ENCODE assay signal across 1 cellular context in the genomic region with DNA sequence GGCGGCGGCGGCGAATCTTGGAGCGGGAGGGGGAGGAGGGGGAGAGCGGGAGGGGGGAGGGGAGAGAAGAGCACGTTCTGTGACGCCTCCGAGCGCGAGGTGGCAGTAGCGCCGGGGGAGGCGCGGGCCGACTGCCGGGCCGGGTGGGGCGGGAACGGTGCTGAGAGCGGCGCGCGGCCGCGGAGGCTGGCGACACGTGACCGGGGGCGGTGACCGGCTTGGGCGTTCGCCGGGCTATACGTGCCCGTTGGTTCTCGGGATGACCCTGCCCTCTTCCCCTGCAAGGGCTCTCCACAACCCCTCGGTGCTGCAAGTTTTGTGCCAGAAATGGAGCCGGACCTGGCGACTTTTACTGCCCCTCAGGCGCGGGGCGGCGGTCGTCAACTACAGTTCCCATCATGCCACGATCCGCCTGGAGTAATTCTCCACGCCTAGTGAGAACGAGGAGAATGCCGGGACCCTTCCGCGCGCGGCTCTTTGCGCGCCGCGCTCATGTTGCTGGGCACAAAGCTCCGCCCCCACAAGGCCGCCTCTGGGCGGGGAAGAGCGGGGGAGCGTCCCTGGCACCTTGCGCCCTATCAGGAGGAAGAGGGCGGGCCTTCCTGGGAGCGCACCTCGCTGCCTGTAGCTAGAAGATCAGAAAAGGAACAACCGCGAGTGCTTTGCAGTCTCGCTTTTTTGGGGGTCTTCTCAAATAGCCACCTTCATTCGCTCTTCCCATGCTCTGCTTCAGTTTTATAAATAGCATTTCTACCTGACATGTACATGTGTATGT.
TF ChIP-seq lines count a peak whose summit lies in the region.

A gene with protein sequence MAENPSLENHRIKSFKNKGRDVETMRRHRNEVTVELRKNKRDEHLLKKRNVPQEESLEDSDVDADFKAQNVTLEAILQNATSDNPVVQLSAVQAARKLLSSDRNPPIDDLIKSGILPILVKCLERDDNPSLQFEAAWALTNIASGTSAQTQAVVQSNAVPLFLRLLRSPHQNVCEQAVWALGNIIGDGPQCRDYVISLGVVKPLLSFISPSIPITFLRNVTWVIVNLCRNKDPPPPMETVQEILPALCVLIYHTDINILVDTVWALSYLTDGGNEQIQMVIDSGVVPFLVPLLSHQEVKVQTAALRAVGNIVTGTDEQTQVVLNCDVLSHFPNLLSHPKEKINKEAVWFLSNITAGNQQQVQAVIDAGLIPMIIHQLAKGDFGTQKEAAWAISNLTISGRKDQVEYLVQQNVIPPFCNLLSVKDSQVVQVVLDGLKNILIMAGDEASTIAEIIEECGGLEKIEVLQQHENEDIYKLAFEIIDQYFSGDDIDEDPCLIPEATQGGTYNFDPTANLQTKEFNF (minus strand): TSS at position 133 of the 775 bp plus-strand sequence. CDS start 176 bp downstream, outside the sequence.

TF ChIP-seq in HEK293, 187 proteins besides CTCF, POLR2A, EP300 and RAD21 (continued from another document and continues in another):
- TF ChIP-seq, protein P1, sequence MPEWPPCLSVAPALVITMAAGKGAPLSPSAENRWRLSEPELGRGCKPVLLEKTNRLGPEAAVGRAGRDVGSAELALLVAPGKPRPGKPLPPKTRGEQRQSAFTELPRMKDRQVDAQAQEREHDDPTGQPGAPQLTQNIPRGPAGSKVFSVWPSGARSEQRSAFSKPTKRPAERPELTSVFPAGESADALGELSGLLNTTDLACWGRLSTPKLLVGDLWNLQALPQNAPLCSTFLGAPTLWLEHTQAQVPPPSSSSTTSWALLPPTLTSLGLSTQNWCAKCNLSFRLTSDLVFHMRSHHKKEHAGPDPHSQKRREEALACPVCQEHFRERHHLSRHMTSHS (tag by site-specific recombination; IDR thresholded peaks at IDR 0.05) = no peak
- TF ChIP-seq, protein P2, sequence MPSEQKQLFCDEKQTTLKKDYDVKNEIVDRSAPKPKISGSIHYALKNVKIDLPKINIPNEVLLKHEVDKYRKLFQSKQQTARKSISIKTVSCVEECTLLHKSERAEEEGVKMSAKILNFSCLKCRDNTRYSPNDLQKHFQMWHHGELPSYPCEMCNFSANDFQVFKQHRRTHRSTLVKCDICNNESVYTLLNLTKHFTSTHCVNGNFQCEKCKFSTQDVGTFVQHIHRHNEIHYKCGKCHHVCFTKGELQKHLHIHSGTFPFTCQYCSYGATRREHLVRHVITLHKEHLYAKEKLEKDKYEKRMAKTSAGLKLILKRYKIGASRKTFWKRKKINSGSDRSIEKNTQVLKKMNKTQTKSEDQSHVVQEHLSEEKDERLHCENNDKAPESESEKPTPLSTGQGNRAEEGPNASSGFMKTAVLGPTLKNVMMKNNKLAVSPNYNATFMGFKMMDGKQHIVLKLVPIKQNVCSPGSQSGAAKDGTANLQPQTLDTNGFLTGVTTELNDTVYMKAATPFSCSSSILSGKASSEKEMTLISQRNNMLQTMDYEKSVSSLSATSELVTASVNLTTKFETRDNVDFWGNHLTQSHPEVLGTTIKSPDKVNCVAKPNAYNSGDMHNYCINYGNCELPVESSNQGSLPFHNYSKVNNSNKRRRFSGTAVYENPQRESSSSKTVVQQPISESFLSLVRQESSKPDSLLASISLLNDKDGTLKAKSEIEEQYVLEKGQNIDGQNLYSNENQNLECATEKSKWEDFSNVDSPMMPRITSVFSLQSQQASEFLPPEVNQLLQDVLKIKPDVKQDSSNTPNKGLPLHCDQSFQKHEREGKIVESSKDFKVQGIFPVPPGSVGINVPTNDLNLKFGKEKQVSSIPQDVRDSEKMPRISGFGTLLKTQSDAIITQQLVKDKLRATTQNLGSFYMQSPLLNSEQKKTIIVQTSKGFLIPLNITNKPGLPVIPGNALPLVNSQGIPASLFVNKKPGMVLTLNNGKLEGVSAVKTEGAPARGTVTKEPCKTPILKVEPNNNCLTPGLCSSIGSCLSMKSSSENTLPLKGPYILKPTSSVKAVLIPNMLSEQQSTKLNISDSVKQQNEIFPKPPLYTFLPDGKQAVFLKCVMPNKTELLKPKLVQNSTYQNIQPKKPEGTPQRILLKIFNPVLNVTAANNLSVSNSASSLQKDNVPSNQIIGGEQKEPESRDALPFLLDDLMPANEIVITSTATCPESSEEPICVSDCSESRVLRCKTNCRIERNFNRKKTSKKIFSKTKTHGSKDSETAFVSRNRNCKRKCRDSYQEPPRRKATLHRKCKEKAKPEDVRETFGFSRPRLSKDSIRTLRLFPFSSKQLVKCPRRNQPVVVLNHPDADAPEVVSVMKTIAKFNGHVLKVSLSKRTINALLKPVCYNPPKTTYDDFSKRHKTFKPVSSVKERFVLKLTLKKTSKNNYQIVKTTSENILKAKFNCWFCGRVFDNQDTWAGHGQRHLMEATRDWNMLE (tag by site-specific recombination; conservative IDR thresholded peaks at IDR 0.05; ENCODE audit: low read depth) = no peak
- TF ChIP-seq, protein P3, sequence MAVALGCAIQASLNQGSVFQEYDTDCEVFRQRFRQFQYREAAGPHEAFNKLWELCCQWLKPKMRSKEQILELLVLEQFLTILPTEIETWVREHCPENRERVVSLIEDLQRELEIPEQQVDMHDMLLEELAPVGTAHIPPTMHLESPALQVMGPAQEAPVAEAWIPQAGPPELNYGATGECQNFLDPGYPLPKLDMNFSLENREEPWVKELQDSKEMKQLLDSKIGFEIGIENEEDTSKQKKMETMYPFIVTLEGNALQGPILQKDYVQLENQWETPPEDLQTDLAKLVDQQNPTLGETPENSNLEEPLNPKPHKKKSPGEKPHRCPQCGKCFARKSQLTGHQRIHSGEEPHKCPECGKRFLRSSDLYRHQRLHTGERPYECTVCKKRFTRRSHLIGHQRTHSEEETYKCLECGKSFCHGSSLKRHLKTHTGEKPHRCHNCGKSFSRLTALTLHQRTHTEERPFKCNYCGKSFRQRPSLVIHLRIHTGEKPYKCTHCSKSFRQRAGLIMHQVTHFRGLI (tag by site-specific recombination; IDR thresholded peaks at IDR 0.05) = peak; percentile 85
- TF ChIP-seq ZNF239 (tag by site-specific recombination; IDR thresholded peaks at IDR 0.05) = no peak
- TF ChIP-seq SETDB1 (IDR thresholded peaks at IDR 0.05; ENCODE audit: insufficient read length, low read length) = no peak
- TF ChIP-seq ZNF501 (tag by site-specific recombination; IDR thresholded peaks at IDR 0.05) = 0 out of 2 replicates have a peak, but pooled peaks have one; percentile 73
- peak; percentile 51 for TF ChIP-seq EGR2 (tag by site-specific recombination; IDR thresholded peaks at IDR 0.05; ENCODE audit: low read depth)
- TF ChIP-seq ZNF248 (tag by site-specific recombination; IDR thresholded peaks at IDR 0.05) = no peak
- TF ChIP-seq SP2 (tag by site-specific recombination; IDR thresholded peaks at IDR 0.05) = peak; percentile 87
- no peak for TF ChIP-seq ZNF473 (tag by site-specific recombination; IDR thresholded peaks at IDR 0.05)
- TF ChIP-seq OVOL3 (tag by site-specific recombination; IDR thresholded peaks at IDR 0.05) = no peak
- TF ChIP-seq SALL2 (tag by site-specific recombination; IDR thresholded peaks at IDR 0.05; ENCODE audit: borderline replicate concordance) = no peak
- TF ChIP-seq ZNF169 (tag by site-specific recombination; IDR thresholded peaks at IDR 0.05) = no peak
- TF ChIP-seq, protein P4, sequence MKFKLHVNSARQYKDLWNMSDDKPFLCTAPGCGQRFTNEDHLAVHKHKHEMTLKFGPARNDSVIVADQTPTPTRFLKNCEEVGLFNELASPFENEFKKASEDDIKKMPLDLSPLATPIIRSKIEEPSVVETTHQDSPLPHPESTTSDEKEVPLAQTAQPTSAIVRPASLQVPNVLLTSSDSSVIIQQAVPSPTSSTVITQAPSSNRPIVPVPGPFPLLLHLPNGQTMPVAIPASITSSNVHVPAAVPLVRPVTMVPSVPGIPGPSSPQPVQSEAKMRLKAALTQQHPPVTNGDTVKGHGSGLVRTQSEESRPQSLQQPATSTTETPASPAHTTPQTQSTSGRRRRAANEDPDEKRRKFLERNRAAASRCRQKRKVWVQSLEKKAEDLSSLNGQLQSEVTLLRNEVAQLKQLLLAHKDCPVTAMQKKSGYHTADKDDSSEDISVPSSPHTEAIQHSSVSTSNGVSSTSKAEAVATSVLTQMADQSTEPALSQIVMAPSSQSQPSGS (tag by site-specific recombination; IDR thresholded peaks at IDR 0.05; ENCODE audit: low read depth) = no peak
- TF ChIP-seq KLF1 (tag by site-specific recombination; IDR thresholded peaks at IDR 0.05) = peak; percentile 87
- no peak for TF ChIP-seq ZNF174 (tag by site-specific recombination; IDR thresholded peaks at IDR 0.05)
- TF ChIP-seq ZNF843 (tag by site-specific recombination; IDR thresholded peaks at IDR 0.05) = no peak; the same call in 1 of the 2 replicates
- TF ChIP-seq ZNF558 (tag by site-specific recombination; IDR thresholded peaks at IDR 0.05) = 0 out of 2 replicates have a peak, but pooled peaks have one; percentile 13
- TF ChIP-seq, protein P5, sequence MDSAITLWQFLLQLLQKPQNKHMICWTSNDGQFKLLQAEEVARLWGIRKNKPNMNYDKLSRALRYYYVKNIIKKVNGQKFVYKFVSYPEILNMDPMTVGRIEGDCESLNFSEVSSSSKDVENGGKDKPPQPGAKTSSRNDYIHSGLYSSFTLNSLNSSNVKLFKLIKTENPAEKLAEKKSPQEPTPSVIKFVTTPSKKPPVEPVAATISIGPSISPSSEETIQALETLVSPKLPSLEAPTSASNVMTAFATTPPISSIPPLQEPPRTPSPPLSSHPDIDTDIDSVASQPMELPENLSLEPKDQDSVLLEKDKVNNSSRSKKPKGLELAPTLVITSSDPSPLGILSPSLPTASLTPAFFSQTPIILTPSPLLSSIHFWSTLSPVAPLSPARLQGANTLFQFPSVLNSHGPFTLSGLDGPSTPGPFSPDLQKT (IDR thresholded peaks at IDR 0.05; ENCODE audit: borderline replicate concordance, low read depth, low read length) = no peak
- TF ChIP-seq ZNF324 (tag by site-specific recombination; IDR thresholded peaks at IDR 0.05) = peak; percentile 61; the same call in 1 of the 2 replicates
- TF ChIP-seq ZNF302 (tag by site-specific recombination; IDR thresholded peaks at IDR 0.05; ENCODE audit: low read depth) = no peak
- TF ChIP-seq, protein P6, sequence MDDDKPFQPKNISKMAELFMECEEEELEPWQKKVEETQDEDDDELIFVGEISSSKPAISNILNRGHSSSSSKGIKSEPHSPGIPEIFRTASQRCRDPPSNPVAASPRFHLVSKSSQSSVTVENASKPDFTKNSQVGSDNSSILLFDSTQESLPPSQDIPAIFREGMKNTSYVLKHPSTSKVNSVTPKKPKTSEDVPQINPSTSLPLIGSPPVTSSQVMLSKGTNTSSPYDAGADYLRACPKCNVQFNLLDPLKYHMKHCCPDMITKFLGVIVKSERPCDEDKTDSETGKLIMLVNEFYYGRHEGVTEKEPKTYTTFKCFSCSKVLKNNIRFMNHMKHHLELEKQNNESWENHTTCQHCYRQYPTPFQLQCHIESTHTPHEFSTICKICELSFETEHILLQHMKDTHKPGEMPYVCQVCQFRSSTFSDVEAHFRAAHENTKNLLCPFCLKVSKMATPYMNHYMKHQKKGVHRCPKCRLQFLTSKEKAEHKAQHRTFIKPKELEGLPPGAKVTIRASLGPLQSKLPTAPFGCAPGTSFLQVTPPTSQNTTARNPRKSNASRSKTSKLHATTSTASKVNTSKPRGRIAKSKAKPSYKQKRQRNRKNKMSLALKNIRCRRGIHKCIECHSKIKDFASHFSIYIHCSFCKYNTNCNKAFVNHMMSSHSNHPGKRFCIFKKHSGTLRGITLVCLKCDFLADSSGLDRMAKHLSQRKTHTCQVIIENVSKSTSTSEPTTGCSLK (tag by site-specific recombination; IDR thresholded peaks at IDR 0.05) = no peak
- TF ChIP-seq, protein P7, sequence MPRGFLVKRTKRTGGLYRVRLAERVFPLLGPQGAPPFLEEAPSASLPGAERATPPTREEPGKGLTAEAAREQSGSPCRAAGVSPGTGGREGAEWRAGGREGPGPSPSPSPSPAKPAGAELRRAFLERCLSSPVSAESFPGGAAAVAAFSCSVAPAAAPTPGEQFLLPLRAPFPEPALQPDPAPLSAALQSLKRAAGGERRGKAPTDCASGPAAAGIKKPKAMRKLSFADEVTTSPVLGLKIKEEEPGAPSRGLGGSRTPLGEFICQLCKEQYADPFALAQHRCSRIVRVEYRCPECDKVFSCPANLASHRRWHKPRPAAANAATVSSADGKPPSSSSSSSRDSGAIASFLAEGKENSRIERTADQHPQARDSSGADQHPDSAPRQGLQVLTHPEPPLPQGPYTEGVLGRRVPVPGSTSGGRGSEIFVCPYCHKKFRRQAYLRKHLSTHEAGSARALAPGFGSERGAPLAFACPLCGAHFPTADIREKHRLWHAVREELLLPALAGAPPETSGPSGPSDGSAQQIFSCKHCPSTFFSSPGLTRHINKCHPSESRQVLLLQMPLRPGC (tag by site-specific recombination; IDR thresholded peaks at IDR 0.05) = peak; percentile 73
- peak; percentile 52 for TF ChIP-seq ZFP69B (tag by site-specific recombination; IDR thresholded peaks at IDR 0.05)
- peak; percentile 78; the same call in 1 of the 2 replicates for TF ChIP-seq ZSCAN30 (tag by site-specific recombination; IDR thresholded peaks at IDR 0.05)
- no peak for TF ChIP-seq ZNF624 (tag by site-specific recombination; IDR thresholded peaks at IDR 0.05)
- TF ChIP-seq ZBTB48 (tag by site-specific recombination; IDR thresholded peaks at IDR 0.05) = no peak
- no peak for TF ChIP-seq ZNF530 (tag by site-specific recombination; IDR thresholded peaks at IDR 0.05; ENCODE audit: low read depth)
- TF ChIP-seq ZNF121 (tag by site-specific recombination; IDR thresholded peaks at IDR 0.05) = no peak
- TF ChIP-seq ZNF354C (tag by site-specific recombination; IDR thresholded peaks at IDR 0.05; ENCODE audit: borderline replicate concordance, low read depth) = no peak
- TF ChIP-seq KLF8 (tag by site-specific recombination; IDR thresholded peaks at IDR 0.05) = peak; percentile 88
- no peak for TF ChIP-seq ZNF114 (tag by site-specific recombination; IDR thresholded peaks at IDR 0.05)
- TF ChIP-seq ZNF561 (tag by site-specific recombination; IDR thresholded peaks at IDR 0.05; ENCODE audit: borderline replicate concordance) = no peak; the same call in none of the 2 replicates
- no peak for TF ChIP-seq ZNF133 (tag by site-specific recombination; IDR thresholded peaks at IDR 0.05)
- TF ChIP-seq, protein P8, sequence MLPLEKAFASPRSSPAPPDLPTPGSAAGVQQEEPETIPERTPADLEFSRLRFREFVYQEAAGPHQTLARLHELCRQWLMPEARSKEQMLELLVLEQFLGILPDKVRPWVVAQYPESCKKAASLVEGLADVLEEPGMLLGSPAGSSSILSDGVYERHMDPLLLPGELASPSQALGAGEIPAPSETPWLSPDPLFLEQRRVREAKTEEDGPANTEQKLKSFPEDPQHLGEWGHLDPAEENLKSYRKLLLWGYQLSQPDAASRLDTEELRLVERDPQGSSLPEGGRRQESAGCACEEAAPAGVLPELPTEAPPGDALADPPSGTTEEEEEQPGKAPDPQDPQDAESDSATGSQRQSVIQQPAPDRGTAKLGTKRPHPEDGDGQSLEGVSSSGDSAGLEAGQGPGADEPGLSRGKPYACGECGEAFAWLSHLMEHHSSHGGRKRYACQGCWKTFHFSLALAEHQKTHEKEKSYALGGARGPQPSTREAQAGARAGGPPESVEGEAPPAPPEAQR (tag by site-specific recombination; IDR thresholded peaks at IDR 0.05) = no peak
- peak; percentile 98 for TF ChIP-seq ZNF335 (tag by site-specific recombination; conservative IDR thresholded peaks at IDR 0.05)
- TF ChIP-seq ZNF76 (tag by site-specific recombination; IDR thresholded peaks at IDR 0.05; ENCODE audit: borderline replicate concordance, low read depth) = peak; percentile 96
- no peak for TF ChIP-seq ZNF292 (tag by site-specific recombination; IDR thresholded peaks at IDR 0.05; ENCODE audit: borderline replicate concordance, low read depth)
- TF ChIP-seq ZNF184 (tag by site-specific recombination; IDR thresholded peaks at IDR 0.05) = no peak; the same call in 1 of the 2 replicates
- TF ChIP-seq ZBTB21 (tag by site-specific recombination; IDR thresholded peaks at IDR 0.05) = no peak
- no peak for TF ChIP-seq ZSCAN16 (tag by site-specific recombination; IDR thresholded peaks at IDR 0.05)
- TF ChIP-seq ZNF654 (tag by site-specific recombination; IDR thresholded peaks at IDR 0.05; ENCODE audit: low read depth) = no peak
